In genomic region chr14:68899033-68899603, GRCh38 we compare ENCODE assay signal across 12 cellular contexts.
DNase-seq lines count a peak whose midpoint lies in the region; ATAC-seq and TF ChIP-seq lines count a peak whose summit lies in the region.
"Had no signal": no experiment of that assay in that cellular context is flagged by ENCODE, and none has a peak within 500 bp of the region (broad histone marks: within the 10 kb centered on the region; RNA-seq: fewer than 3 reads in every experiment).

No MANE protein-coding gene starts in this region.

- H3K36me3 Mint-ChIP-seq in activated T-cell treated with anti-CD3 and anti-CD28 coated beads, Interleukin-2, amount 50 U/mL, for 72 hours (ENCODE audit: insufficient read depth in 2 of 2), result peaks cover 3 to 8% of the 10 kb centered on the region in 2 donors
- H3K36me3 Mint-ChIP-seq: stimulated activated naive B cell treated with anti-CD40 and anti-IgM and Interleukin-4, amounts not matched to agents 10 μg/mL and 1 μg/mL and 100 μg/mL, for 72 hours had no signal

- H3K9me3 ChIP-seq in HEK293 (ENCODE audit: control insufficient read depth, insufficient read depth, low read depth, low read length) (no peaks in the 10 kb centered on the region), esophagus squamous epithelium (no peaks in the 10 kb centered on the region)
- H3K9me3 ChIP-seq: left lung had no signal

- DNase-seq in activated T-cell treated with anti-CD3 and anti-CD28 coated beads, Interleukin-2, amount 50 U/mL, for 72 hours, result peak in 1 of 2 donors; percentile 11
- DNase-seq in esophagus squamous epithelium (lab: John Stamatoyannopoulos, UW), result no peak
- DNase-seq in stimulated activated naive CD8-positive, alpha-beta T cell treated with anti-CD3 and anti-CD28 coated beads, Interleukin-15, amount 100 ng/mL, for 72 hours, result peak; percentile 28 to 32
- no peak for DNase-seq in stimulated activated CD4-positive, alpha-beta T cell treated with anti-CD3 and anti-CD28 coated beads, Interleukin-4, amount 100 ng/mL, for 24 hours
- no peak for DNase-seq in NCI-H345 (lab: John Stamatoyannopoulos, UW)
- DNase-seq: NCI-H1092; NCI-H524; SHP77; stimulated activated naive B cell treated with anti-CD40 and anti-IgM and Interleukin-4, amounts not matched to agents 10 μg/mL and 1 μg/mL and 100 μg/mL, for 72 hours had no signal

- no peaks in the 10 kb centered on the region for H3K4me1 ChIP-seq in HEK293 (ENCODE audit: control insufficient read depth, insufficient read depth, low read length)
- peaks cover 0 to 35% (median 10%) of the 10 kb centered on the region in 3 donors for H3K4me1 ChIP-seq in esophagus squamous epithelium

- H3K9me3 Mint-ChIP-seq in activated T-cell treated with anti-CD3 and anti-CD28 coated beads, Interleukin-2, amount 50 U/mL, for 72 hours, result no peaks in the 10 kb centered on the region
- H3K9me3 Mint-ChIP-seq in stimulated activated naive CD8-positive, alpha-beta T cell treated with anti-CD3 and anti-CD28 coated beads, Interleukin-15, amount 100 ng/mL, for 72 hours, result no peaks in the 10 kb centered on the region
- H3K9me3 Mint-ChIP-seq: stimulated activated naive B cell treated with anti-CD40 and anti-IgM and Interleukin-4, amounts not matched to agents 10 μg/mL and 1 μg/mL and 100 μg/mL, for 72 hours had no signal

- TF ChIP-seq POLR2A in esophagus squamous epithelium (IDR thresholded peaks at IDR 0.05), result no peak

- no peak for TF ChIP-seq CTCF in HEK293 (tag by site-specific recombination; IDR thresholded peaks at IDR 0.05)
- no peak for TF ChIP-seq CTCF in esophagus squamous epithelium (IDR thresholded peaks at IDR 0.05)

- intact Hi-C loops in esophagus squamous epithelium (cut with DNase I), result no loop called here

- H3K27ac ChIP-seq in HEK293 (ENCODE audit: extremely low read depth, low read depth, low read length) (no peak overlapping the region), esophagus squamous epithelium (peak overlapping the region in 3 of 4 donors; percentile 56 to 80 (median 58))

- H3K27ac Mint-ChIP-seq in activated T-cell treated with anti-CD3 and anti-CD28 coated beads, Interleukin-2, amount 50 U/mL, for 72 hours, result peak overlapping the region; percentile 4
- H3K27ac Mint-ChIP-seq in stimulated activated naive CD8-positive, alpha-beta T cell treated with anti-CD3 and anti-CD28 coated beads, Interleukin-15, amount 100 ng/mL, for 72 hours, result peak overlapping the region; percentile 40 to 42
- H3K27ac Mint-ChIP-seq: stimulated activated naive B cell treated with anti-CD40 and anti-IgM and Interleukin-4, amounts not matched to agents 10 μg/mL and 1 μg/mL and 100 μg/mL, for 72 hours had no signal

- H3K4me3 ChIP-seq in HEK293 (ENCODE audit: low read depth, low read length), result no peak overlapping the region
- no peak overlapping the region for H3K4me3 ChIP-seq in esophagus squamous epithelium
- H3K4me3 ChIP-seq: left lung had no signal

- WGBS in esophagus squamous epithelium, 2 donors, result 80 to 94% methylated on average over 1 of the region's 1 CpG

- POLR2A ChIA-PET in HEK293 (lab: Yijun Ruan, JAX), result no interaction called here

- no peak overlapping the region for H3K4me3 Mint-ChIP-seq in activated T-cell treated with anti-CD3 and anti-CD28 coated beads, Interleukin-2, amount 50 U/mL, for 72 hours
- peak overlapping the region in 1 of 2 donors; percentile 6 for H3K4me3 Mint-ChIP-seq in stimulated activated naive CD8-positive, alpha-beta T cell treated with anti-CD3 and anti-CD28 coated beads, Interleukin-15, amount 100 ng/mL, for 72 hours
- H3K4me3 Mint-ChIP-seq: stimulated activated naive B cell treated with anti-CD40 and anti-IgM and Interleukin-4, amounts not matched to agents 10 μg/mL and 1 μg/mL and 100 μg/mL, for 72 hours had no signal

- CTCF ChIA-PET in HEK293 (lab: Yijun Ruan, JAX), result no interaction called here

- peaks cover 42% of the 10 kb centered on the region for H3K4me1 Mint-ChIP-seq in activated T-cell treated with anti-CD3 and anti-CD28 coated beads, Interleukin-2, amount 50 U/mL, for 72 hours (ENCODE audit: low read depth)
- H3K4me1 Mint-ChIP-seq in stimulated activated naive CD8-positive, alpha-beta T cell treated with anti-CD3 and anti-CD28 coated beads, Interleukin-15, amount 100 ng/mL, for 72 hours, result peaks cover 54% of the 10 kb centered on the region

- H3K27me3 ChIP-seq in esophagus squamous epithelium, result no peaks in the 10 kb centered on the region
- H3K27me3 ChIP-seq: left lung had no signal

- no peaks in the 10 kb centered on the region for H3K27me3 Mint-ChIP-seq in activated T-cell treated with anti-CD3 and anti-CD28 coated beads, Interleukin-2, amount 50 U/mL, for 72 hours (ENCODE audit: low read depth)
- no peaks in the 10 kb centered on the region for H3K27me3 Mint-ChIP-seq in stimulated activated naive CD8-positive, alpha-beta T cell treated with anti-CD3 and anti-CD28 coated beads, Interleukin-15, amount 100 ng/mL, for 72 hours

- H3K36me3 ChIP-seq in HEK293 (ENCODE audit: control insufficient read depth in 2 of 2, insufficient read depth in 1 of 2, low read length in 2 of 2) (peaks cover 8 to 62% of the 10 kb centered on the region in 2 experiments; a peak in 2 of 3 replicates), esophagus squamous epithelium (peaks cover 13 to 89% (median 15%) of the 10 kb centered on the region in 3 donors)

- ATAC-seq in activated T-cell treated with anti-CD3 and anti-CD28 coated beads, Interleukin-2, amount 50 U/mL, for 72 hours (replicated peaks in 1 of 2), result peak; percentile 30 to 60
- peak; percentile 77 for ATAC-seq in stimulated activated naive CD8-positive, alpha-beta T cell treated with anti-CD3 and anti-CD28 coated beads, Interleukin-15, amount 100 ng/mL, for 72 hours
- ATAC-seq in GM21576 (IDR thresholded peaks at IDR 0.05; ENCODE audit: unreplicated experiment), result no peak
- ATAC-seq: left lung; stimulated activated naive B cell treated with anti-CD40 and anti-IgM and Interleukin-4, amounts not matched to agents 10 μg/mL and 1 μg/mL and 100 μg/mL, for 72 hours had no signal

TF ChIP-seq in HEK293, 187 proteins besides CTCF, POLR2A, EP300 and RAD21 (continues in another document):
- peak; percentile 98 for TF ChIP-seq EGR2 (tag by site-specific recombination; IDR thresholded peaks at IDR 0.05; ENCODE audit: low read depth)
- TF ChIP-seq ZNF707 (tag by site-specific recombination; IDR thresholded peaks at IDR 0.05), result no peak
- no peak for TF ChIP-seq ZBTB48 (tag by site-specific recombination; IDR thresholded peaks at IDR 0.05)
- no peak for TF ChIP-seq PRDM4 (tag by site-specific recombination; IDR thresholded peaks at IDR 0.05)
- no peak for TF ChIP-seq TRIM28 (IDR thresholded peaks at IDR 0.05; ENCODE audit: borderline replicate concordance, low read length)
- peak; percentile 29; the same call in 1 of the 2 replicates for TF ChIP-seq KLF8 (tag by site-specific recombination; IDR thresholded peaks at IDR 0.05)
- no peak for TF ChIP-seq ZNF169 (tag by site-specific recombination; IDR thresholded peaks at IDR 0.05)
- no peak for TF ChIP-seq ZSCAN16 (tag by site-specific recombination; IDR thresholded peaks at IDR 0.05)
- no peak for TF ChIP-seq ZNF16 (tag by site-specific recombination; IDR thresholded peaks at IDR 0.05; ENCODE audit: low read depth)
- no peak for TF ChIP-seq ZNF670 (tag by site-specific recombination; IDR thresholded peaks at IDR 0.05; ENCODE audit: low read depth)
- no peak for TF ChIP-seq ZNF777 (tag by site-specific recombination; IDR thresholded peaks at IDR 0.05; ENCODE audit: borderline replicate concordance)
- TF ChIP-seq KLF9 (tag by site-specific recombination; IDR thresholded peaks at IDR 0.05; ENCODE audit: low read depth), result peak; percentile 36; the same call in 1 of the 2 replicates
- TF ChIP-seq ZFHX2 (tag by site-specific recombination; conservative IDR thresholded peaks at IDR 0.05), result peak; percentile 99
- TF ChIP-seq ZNF639 (tag by site-specific recombination; IDR thresholded peaks at IDR 0.05), result no peak

Comparison
In these comparisons a context has a peak if more than half of its experiments do, and no peak if none do; other contexts are left out.
1. DNase-seq: peak in stimulated activated naive CD8-positive, alpha-beta T cell treated with anti-CD3 and anti-CD28 coated beads, Interleukin-15, amount 100 ng/mL, for 72 hours (2 of 2); none in esophagus squamous epithelium (single experiment), stimulated activated CD4-positive, alpha-beta T cell treated with anti-CD3 and anti-CD28 coated beads, Interleukin-4, amount 100 ng/mL, for 24 hours (single experiment) and NCI-H345 (single experiment).